Comparison of ENCODE assay signal across 19 cellular contexts in genomic region chr6:37735722-37736121, GRCh38. TPM values are rescaled to one million over a fixed set of nuclear protein-coding genes. Genes with fewer than 3 reads are reported as not detected.
DNase-seq lines count a peak whose midpoint lies in the region; ATAC-seq and TF ChIP-seq lines count a peak whose summit lies in the region.
"Had no signal": no experiment of that assay in that cellular context is flagged by ENCODE, and none has a peak within 500 bp of the region (broad histone marks: within the 10 kb centered on the region; RNA-seq: fewer than 3 reads in every experiment).

No MANE protein-coding gene starts in this region.

- H3K9me3 Mint-ChIP-seq in chondrocyte (ENCODE audit: low read depth) (no peaks in the 10 kb centered on the region), neural progenitor cell (no peaks in the 10 kb centered on the region), T-cell (no peaks in the 10 kb centered on the region)
- H3K9me3 Mint-ChIP-seq: CD4-positive, alpha-beta T cell; CD8-positive, alpha-beta T cell had no signal

- H3K9me3 ChIP-seq in HEK293 (ENCODE audit: control insufficient read depth, insufficient read depth, low read depth, low read length) (no peaks in the 10 kb centered on the region), hepatocyte (ENCODE audit: low read depth) (no peaks in the 10 kb centered on the region), neural progenitor cell (ENCODE audit: low read depth) (no peaks in the 10 kb centered on the region)
- H3K9me3 ChIP-seq: A549; BLaER1 treated with 17β-estradiol and CSF1 and Interleukin-3, amounts not matched to agents 10 nM and 100 nM; Caco-2 had no signal

- H3K79me2 ChIP-seq in hepatocyte: no peaks in the 10 kb centered on the region
- no peaks in the 10 kb centered on the region for H3K79me2 ChIP-seq in neural progenitor cell (ENCODE audit: low read depth)

- H3K27me3 ChIP-seq in hepatocyte (no peaks in the 10 kb centered on the region), neural progenitor cell (no peaks in the 10 kb centered on the region)
- H3K27me3 ChIP-seq: BLaER1 treated with 17β-estradiol and CSF1 and Interleukin-3, amounts not matched to agents 10 nM and 100 nM had no signal

- H3K4me2 ChIP-seq in hepatocyte: no peak overlapping the region
- no peak overlapping the region for H3K4me2 ChIP-seq in neural progenitor cell
- H3K4me2 ChIP-seq: A549; BLaER1 treated with 17β-estradiol and CSF1 and Interleukin-3, amounts not matched to agents 10 nM and 100 nM had no signal

- H4K20me1 ChIP-seq in hepatocyte (ENCODE audit: insufficient read depth, poor library complexity, severe bottlenecking) (no peaks in the 10 kb centered on the region), neural progenitor cell (ENCODE audit: low read depth) (no peaks in the 10 kb centered on the region)
- H4K20me1 ChIP-seq: BLaER1 treated with 17β-estradiol and CSF1 and Interleukin-3, amounts not matched to agents 10 nM and 100 nM had no signal

- H3K36me3 ChIP-seq in HEK293 (ENCODE audit: control insufficient read depth in 2 of 2, insufficient read depth in 1 of 2, low read length in 2 of 2): no peaks in the 10 kb centered on the region
- no peaks in the 10 kb centered on the region for H3K36me3 ChIP-seq in hepatocyte (replicated peaks; ENCODE audit: insufficient read depth, low read depth)
- no peaks in the 10 kb centered on the region for H3K36me3 ChIP-seq in neural progenitor cell
- H3K36me3 ChIP-seq: BLaER1 treated with 17β-estradiol and CSF1 and Interleukin-3, amounts not matched to agents 10 nM and 100 nM had no signal

- no peak overlapping the region for H3K4me3 ChIP-seq in HEK293 (ENCODE audit: low read depth, low read length)
- no peak overlapping the region for H3K4me3 ChIP-seq in hepatocyte
- H3K4me3 ChIP-seq in neural progenitor cell: no peak overlapping the region
- H3K4me3 ChIP-seq: A549; BLaER1 treated with 17β-estradiol and CSF1 and Interleukin-3, amounts not matched to agents 10 nM and 100 nM had no signal

- H3K4me1 Mint-ChIP-seq in chondrocyte (ENCODE audit: low read depth) (no peaks in the 10 kb centered on the region), neural progenitor cell (peaks cover 24% of the 10 kb centered on the region), T-cell (peaks cover 9 to 10% (median 9%) of the 10 kb centered on the region in 3 donors)

- no peak overlapping the region for H3K9ac ChIP-seq in neural progenitor cell
- H3K9ac ChIP-seq: BLaER1 treated with 17β-estradiol and CSF1 and Interleukin-3, amounts not matched to agents 10 nM and 100 nM had no signal

- H3K4me3 Mint-ChIP-seq in chondrocyte (ENCODE audit: unreplicated experiment) (no peak overlapping the region), neural progenitor cell (peak overlapping the region; percentile 16), T-cell (no peak overlapping the region)
- H3K4me3 Mint-ChIP-seq: B cell; CD4-positive, alpha-beta T cell; CD8-positive, alpha-beta T cell had no signal

- ATAC-seq in GM18867 (IDR thresholded peaks at IDR 0.05; ENCODE audit: unreplicated experiment) (no peak), T-cell (replicated peaks in 1 of 4) (no peak)
- ATAC-seq: A549; CD8-positive, alpha-beta T cell had no signal

- H3K27ac Mint-ChIP-seq in chondrocyte (ENCODE audit: unreplicated experiment): no peak overlapping the region
- H3K27ac Mint-ChIP-seq in neural progenitor cell: no peak overlapping the region
- H3K27ac Mint-ChIP-seq in T-cell: no peak overlapping the region
- H3K27ac Mint-ChIP-seq: B cell; CD4-positive, alpha-beta T cell; CD8-positive, alpha-beta T cell had no signal

- no peak for TF ChIP-seq CTCF in HEK293 (tag by site-specific recombination; IDR thresholded peaks at IDR 0.05)
- no peak for TF ChIP-seq CTCF in chondrocyte (IDR thresholded peaks at IDR 0.05)
- TF ChIP-seq CTCF in hepatocyte (IDR thresholded peaks at IDR 0.05; ENCODE audit: poor library complexity): no peak
- no peak for TF ChIP-seq CTCF in neural progenitor cell (IDR thresholded peaks at IDR 0.05)

- DNase-seq in chondrocyte (ENCODE audit: low spot score) (peak; percentile 10), hepatocyte (ENCODE audit: low spot score) (no peak), neural progenitor cell (ENCODE audit: low spot score) (no peak), posterior vena cava (ENCODE audit: low spot score) (no peak), T-cell (no peak)
- DNase-seq: AML-193; Caco-2; Calu3; CD4-positive, alpha-beta T cell; CD8-positive, alpha-beta T cell; DMS79 treated with DMSO at 0.1 percent for 48 hours; GF-D8 had no signal

- intact Hi-C loops in posterior vena cava (cut with DNase I): loop anchor here in 1 of 2 donors (2.0 kb wide), 1 partner anchor 61 kb away; no protein-coding TSS in a partner anchor

- H3K4me1 ChIP-seq in HEK293 (ENCODE audit: control insufficient read depth, insufficient read depth, low read length) (no peaks in the 10 kb centered on the region), hepatocyte (ENCODE audit: insufficient read depth) (no peaks in the 10 kb centered on the region), neural progenitor cell (no peaks in the 10 kb centered on the region)
- H3K4me1 ChIP-seq: A549, Caco-2 had no signal

- POLR2A ChIA-PET in HEK293 (lab: Yijun Ruan, JAX): no interaction called here
- POLR2A ChIA-PET in T-cell (lab: Charles Lee): no interaction called here

- H3K27ac ChIP-seq in HEK293 (ENCODE audit: extremely low read depth, low read depth, low read length) (no peak overlapping the region), hepatocyte (peak overlapping the region; percentile 28), neural progenitor cell (no peak overlapping the region)
- H3K27ac ChIP-seq: 22Rv1; A549; BLaER1 treated with 17β-estradiol and CSF1 and Interleukin-3, amounts not matched to agents 10 nM and 100 nM; C4-2B had no signal

- H2AFZ ChIP-seq in hepatocyte: no peak overlapping the region
- no peak overlapping the region for H2AFZ ChIP-seq in neural progenitor cell (replicated peaks)

- WGBS in hepatocyte (ENCODE audit: low lambda C conversion rate, missing lambda C conversion rate): 91% methylated on average over 4 of the region's 4 CpGs

- peaks cover 3% of the 10 kb centered on the region for H3F3A ChIP-seq in neural progenitor cell (ENCODE audit: low read depth)

- H3K27me3 Mint-ChIP-seq in chondrocyte (ENCODE audit: low read depth) (peaks cover 3% of the 10 kb centered on the region), neural progenitor cell (ENCODE audit: insufficient read depth, low read depth) (peaks cover 12% of the 10 kb centered on the region), T-cell (peaks cover 10 to 20% of the 10 kb centered on the region in 2 donors)

- CTCF ChIA-PET in HEK293 (lab: Yijun Ruan, JAX) (no interaction called here), T-cell (lab: Charles Lee) (interaction anchor here in 1 of 2 donors (0.5 kb wide), 1 partner anchor 1622 kb away, joined by 4 read pairs; no protein-coding TSS in a partner anchor)

- no peaks in the 10 kb centered on the region for H3K9me2 ChIP-seq in hepatocyte (replicated peaks; ENCODE audit: insufficient read depth)

- H3K36me3 Mint-ChIP-seq in chondrocyte (ENCODE audit: low read depth) (no peaks in the 10 kb centered on the region), neural progenitor cell (no peaks in the 10 kb centered on the region), T-cell (no peaks in the 10 kb centered on the region)
- H3K36me3 Mint-ChIP-seq: CD8-positive, alpha-beta T cell had no signal

TF ChIP-seq in HEK293, 187 proteins besides CTCF, POLR2A, EP300 and RAD21:
- TF ChIP-seq ATF2 (tag by site-specific recombination; IDR thresholded peaks at IDR 0.05; ENCODE audit: low read depth) (no peak), ZNF623 (tag by site-specific recombination; IDR thresholded peaks at IDR 0.05) (peak; percentile 95), ZNF549 (tag by site-specific recombination; IDR thresholded peaks at IDR 0.05) (no peak)

RNA-seq across cellular contexts. Expression of gene MDGA1, which starts 38.0 kb away (rescaled TPM):
- total RNA-seq in chondrocyte (17.3 to 30.2 TPM (median 22.5 TPM) in 3 replicates), hepatocyte (2.8 and 5.8 TPM in 2 replicates), neural progenitor cell (ENCODE audit: low replicate concordance) (1.3 and 3.8 TPM in 2 replicates), posterior vena cava (1 to 10 TPM; 3.5 to 7.6 TPM), T-cell (10 to 100 TPM in 3 of 5 donors, 1 to 10 TPM in 1, under 1 TPM in 1; 0.37 to 35.3 (median 13.0) TPM)
- polyA plus RNA-seq in hepatocyte: 1.4 and 3.8 TPM in 2 replicates
